Comparison of ENCODE assay signal across 28 cellular contexts in the genomic region with DNA sequence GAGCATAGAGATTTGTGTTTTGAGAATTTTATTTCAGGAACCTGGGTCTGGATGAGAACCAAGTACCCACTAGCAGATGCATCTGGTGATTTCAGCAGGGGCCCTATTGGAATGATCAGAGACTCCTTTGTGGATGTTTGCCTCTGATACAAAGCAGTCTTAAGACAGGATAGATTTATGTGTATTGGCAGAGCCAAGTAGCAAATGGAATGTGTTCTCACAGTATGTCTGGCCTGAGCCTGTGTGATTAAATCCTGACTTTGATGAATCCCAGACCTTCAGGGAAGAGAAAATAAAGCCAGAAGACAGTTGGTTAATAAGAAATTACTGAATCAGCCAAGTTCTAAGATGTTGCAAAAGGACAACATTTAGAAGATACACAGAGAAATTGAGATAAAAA.
DNase-seq lines count a peak whose midpoint lies in the region; ATAC-seq, FAIRE-seq and TF ChIP-seq lines count a peak whose summit lies in the region.
"Had no signal": no experiment of that assay in that cellular context is flagged by ENCODE, and none has a peak within 500 bp of the region (broad histone marks: within the 10 kb centered on the region; RNA-seq: fewer than 3 reads in every experiment).

No MANE protein-coding gene starts in this region.

- DNase-seq in NCI-H446 treated with DMSO at 0.1 percent for 48 hours (lab: John Stamatoyannopoulos, UW) (peak; percentile 55), iPS-NIHi7 (ENCODE audit: extremely low spot score) (peak; percentile 13), trophoblast cell (no peak), thyroid gland (no peak), activated gamma-delta T cell treated with Interleukin-2 at 50 U/mL for 16 hours (no peak)
- DNase-seq in activated CD8-positive, alpha-beta T cell treated with anti-CD3 and anti-CD28 coated beads for 36 hours: no peak
- DNase-seq: activated effector memory CD4-positive, alpha-beta T cell treated with anti-CD3 and anti-CD28 coated beads, Interleukin-2, amount 50 U/mL, for 16 hours; activated naive CD8-positive, alpha-beta T cell treated with anti-CD3 and anti-CD28 coated beads for 36 hours; activated T-cell treated with anti-CD3 and anti-CD28 coated beads for 4 hours; aorta; colonic mucosa; effector CD8-positive, alpha-beta T cell; HCEC 1CT; left cardiac atrium; MM.1S; naive thymus-derived CD4-positive, alpha-beta T cell; NCI-H1930; NCI-H524 treated with DMSO at 0.1 percent for 48 hours; nucleus accumbens had no signal

- H2AK5ac ChIP-seq in trophoblast cell (ENCODE audit: low read length): no peak overlapping the region

- no peak overlapping the region for H3K4me3 Mint-ChIP-seq in activated CD8-positive, alpha-beta T cell treated with anti-CD3 and anti-CD28 coated beads for 36 hours
- H3K4me3 Mint-ChIP-seq: activated naive CD8-positive, alpha-beta T cell treated with anti-CD3 and anti-CD28 coated beads for 36 hours; memory B cell; naive thymus-derived CD4-positive, alpha-beta T cell; stimulated activated effector memory CD8-positive, alpha-beta T cell treated with anti-CD3 and anti-CD28 coated beads, Interleukin-12 subunit alpha, Interleukin-12 subunit beta, amount 100 ng/mL, for 72 hours; T-helper 2 cell treated with Interferon-gamma antibody and Interleukin-4, amounts not matched to agents 5 μg/mL and 100 μg/mL, for 36 hours; type B pancreatic cell had no signal

- FAIRE-seq in endometrium (lab: Jason Lieb, UNC): peak; percentile 99
- FAIRE-seq: bronchial epithelial cell, GM12891, HepG2 had no signal

- H3K4ac ChIP-seq in trophoblast cell (ENCODE audit: low read depth, low read length): no peak overlapping the region

- CTCF ChIA-PET in activated CD8-positive, alpha-beta T cell treated with anti-CD3 and anti-CD28 coated beads for 36 hours (lab: Charles Lee): no interaction called here

- H3K4me3 ChIP-seq in trophoblast cell (ENCODE audit: low read depth, low read length) (no peak overlapping the region), thyroid gland (replicated peaks in 1 of 3) (no peak overlapping the region)
- H3K4me3 ChIP-seq: BLaER1, colonic mucosa had no signal

- H3K27ac ChIP-seq in trophoblast cell (ENCODE audit: low read depth, low read length) (peak overlapping the region; percentile 58), thyroid gland (no peak overlapping the region)
- H3K27ac ChIP-seq: BLaER1, colonic mucosa had no signal

- H3K79me2 ChIP-seq in trophoblast cell (ENCODE audit: control insufficient read depth, insufficient read depth, low read length, poor library complexity): no peaks in the 10 kb centered on the region

- no peak overlapping the region for H4K12ac ChIP-seq in trophoblast cell (ENCODE audit: low read depth, low read length)

- H3K27me3 Mint-ChIP-seq in activated CD8-positive, alpha-beta T cell treated with anti-CD3 and anti-CD28 coated beads for 36 hours: no peaks in the 10 kb centered on the region
- H3K27me3 Mint-ChIP-seq: activated naive CD8-positive, alpha-beta T cell treated with anti-CD3 and anti-CD28 coated beads for 36 hours; memory B cell; type B pancreatic cell had no signal

- no peak overlapping the region for H4K8ac ChIP-seq in trophoblast cell (ENCODE audit: low read depth, low read length)

- H3K23ac ChIP-seq in trophoblast cell (ENCODE audit: low read length): no peak overlapping the region

- H2BK12ac ChIP-seq in trophoblast cell (ENCODE audit: low read length): no peak overlapping the region

- no peak overlapping the region for H2AFZ ChIP-seq in trophoblast cell (ENCODE audit: insufficient read depth, low read length, poor library complexity)

- no peak overlapping the region for H3K27ac Mint-ChIP-seq in activated CD8-positive, alpha-beta T cell treated with anti-CD3 and anti-CD28 coated beads for 36 hours
- H3K27ac Mint-ChIP-seq: activated naive CD8-positive, alpha-beta T cell treated with anti-CD3 and anti-CD28 coated beads for 36 hours; memory B cell; naive thymus-derived CD4-positive, alpha-beta T cell; stimulated activated effector memory CD8-positive, alpha-beta T cell treated with anti-CD3 and anti-CD28 coated beads, Interleukin-12 subunit alpha, Interleukin-12 subunit beta, amount 100 ng/mL, for 72 hours; T-helper 2 cell treated with Interferon-gamma antibody and Interleukin-4, amounts not matched to agents 5 μg/mL and 100 μg/mL, for 36 hours; type B pancreatic cell had no signal

- no peaks in the 10 kb centered on the region for H3K36me3 Mint-ChIP-seq in activated CD8-positive, alpha-beta T cell treated with anti-CD3 and anti-CD28 coated beads for 36 hours (ENCODE audit: low read depth)
- H3K36me3 Mint-ChIP-seq: activated naive CD8-positive, alpha-beta T cell treated with anti-CD3 and anti-CD28 coated beads for 36 hours; memory B cell; naive thymus-derived CD4-positive, alpha-beta T cell; stimulated activated effector memory CD8-positive, alpha-beta T cell treated with anti-CD3 and anti-CD28 coated beads, Interleukin-12 subunit alpha, Interleukin-12 subunit beta, amount 100 ng/mL, for 72 hours; type B pancreatic cell had no signal

- H3K9ac ChIP-seq in trophoblast cell (ENCODE audit: low read length): no peak overlapping the region
- H3K9ac ChIP-seq: BLaER1 had no signal

- no peaks in the 10 kb centered on the region for H3K27me3 ChIP-seq in trophoblast cell (ENCODE audit: insufficient read depth, low read length)
- no peaks in the 10 kb centered on the region for H3K27me3 ChIP-seq in thyroid gland
- H3K27me3 ChIP-seq: BLaER1, colonic mucosa had no signal

- H2BK5ac ChIP-seq in trophoblast cell (ENCODE audit: low read depth, low read length, poor library complexity): no peak overlapping the region

- H3K9me3 ChIP-seq in trophoblast cell (ENCODE audit: insufficient read depth, low read depth, low read length) (no peaks in the 10 kb centered on the region), thyroid gland (no peaks in the 10 kb centered on the region)
- H3K9me3 ChIP-seq: BLaER1, colonic mucosa had no signal

- no peak overlapping the region for H3K14ac ChIP-seq in trophoblast cell (ENCODE audit: low read length)

- POLR2A ChIA-PET in activated CD8-positive, alpha-beta T cell treated with anti-CD3 and anti-CD28 coated beads for 36 hours (lab: Charles Lee): no interaction called here

- no peak overlapping the region for H3K4me2 ChIP-seq in trophoblast cell (ENCODE audit: low read length)
- H3K4me2 ChIP-seq: BLaER1 had no signal

- no peaks in the 10 kb centered on the region for H3K4me1 Mint-ChIP-seq in activated CD8-positive, alpha-beta T cell treated with anti-CD3 and anti-CD28 coated beads for 36 hours (ENCODE audit: low read depth)
- H3K4me1 Mint-ChIP-seq: activated naive CD8-positive, alpha-beta T cell treated with anti-CD3 and anti-CD28 coated beads for 36 hours; memory B cell; naive thymus-derived CD4-positive, alpha-beta T cell; stimulated activated effector memory CD8-positive, alpha-beta T cell treated with anti-CD3 and anti-CD28 coated beads, Interleukin-12 subunit alpha, Interleukin-12 subunit beta, amount 100 ng/mL, for 72 hours had no signal

- H3K36me3 ChIP-seq in trophoblast cell (ENCODE audit: control insufficient read depth in 1 of 2, insufficient read depth in 2 of 2, low read length in 2 of 2) (no peaks in the 10 kb centered on the region), thyroid gland (no peaks in the 10 kb centered on the region)
- H3K36me3 ChIP-seq: BLaER1, colonic mucosa had no signal

- H3K9me3 Mint-ChIP-seq in activated CD8-positive, alpha-beta T cell treated with anti-CD3 and anti-CD28 coated beads for 36 hours: peaks cover 4% of the 10 kb centered on the region
- H3K9me3 Mint-ChIP-seq: type B pancreatic cell had no signal

- no peak for TF ChIP-seq CTCF in activated CD8-positive, alpha-beta T cell treated with anti-CD3 and anti-CD28 coated beads for 36 hours (IDR thresholded peaks at IDR 0.05)
- TF ChIP-seq CTCF in thyroid gland (IDR thresholded peaks at IDR 0.05): no peak

- no peak for TF ChIP-seq POLR2A in thyroid gland (IDR thresholded peaks at IDR 0.05)

- no peak overlapping the region for H4K91ac ChIP-seq in trophoblast cell (ENCODE audit: low read depth, low read length)

- H3K79me1 ChIP-seq in trophoblast cell (ENCODE audit: low read length): no peaks in the 10 kb centered on the region

- peaks cover 0 to 1% of the 10 kb centered on the region in 2 experiments for H3K4me1 ChIP-seq in trophoblast cell (ENCODE audit: control insufficient read depth in 1 of 2, insufficient read depth in 2 of 2, low read length in 2 of 2)
- H3K4me1 ChIP-seq in thyroid gland: no peaks in the 10 kb centered on the region
- H3K4me1 ChIP-seq: BLaER1, colonic mucosa had no signal

- H2BK120ac ChIP-seq in trophoblast cell (ENCODE audit: insufficient read depth, low read length, poor library complexity): no peak overlapping the region

- ATAC-seq in activated CD8-positive, alpha-beta T cell treated with anti-CD3 and anti-CD28 coated beads for 36 hours: no peak
- ATAC-seq: HepG2; naive thymus-derived CD4-positive, alpha-beta T cell; stimulated activated effector memory CD8-positive, alpha-beta T cell treated with anti-CD3 and anti-CD28 coated beads, Interleukin-12 subunit alpha, Interleukin-12 subunit beta, amount 100 ng/mL, for 72 hours had no signal

- intact Hi-C loops in activated CD8-positive, alpha-beta T cell treated with anti-CD3 and anti-CD28 coated beads for 36 hours (cut with micrococcal nuclease): no loop called here
- intact Hi-C loops in thyroid gland (cut with DNase I): no loop called here

- no peak overlapping the region for H3K18ac ChIP-seq in trophoblast cell (ENCODE audit: low read length)

Comparison
In these comparisons a context has a peak if more than half of its experiments do, and no peak if none do; other contexts are left out.
1. DNase-seq: peak in NCI-H446 treated with DMSO at 0.1 percent for 48 hours (single experiment) and iPS-NIHi7 (single experiment); none in trophoblast cell (0 of 2), activated CD8-positive, alpha-beta T cell treated with anti-CD3 and anti-CD28 coated beads for 36 hours (single experiment), thyroid gland (0 of 2) and activated gamma-delta T cell treated with Interleukin-2 at 50 U/mL for 16 hours (single experiment).